Comparison of ENCODE assay signal across 15 cellular contexts in genomic region chr2:67135201-67135600, GRCh38.
"Had no signal": no experiment of that assay in that cellular context is flagged by ENCODE, and none has a peak within 500 bp of the region (broad histone marks: within the 10 kb centered on the region; RNA-seq: fewer than 3 reads in every experiment).

No MANE protein-coding gene starts in this region.

- H3K9me3 ChIP-seq: colonic mucosa, heart right ventricle, left ventricle myocardium inferior, psoas muscle, right lobe of liver, transverse colon had no signal

- DNase-seq: activated B cell treated with CpG ODN at 0.5 μM for 24 hours; activated CD4-positive, alpha-beta T cell treated with anti-CD3 and anti-CD28 coated beads, Interleukin-2, amount 10 ng/mL, durations not matched to agents 24 days and 14 days; activated naive CD4-positive, alpha-beta T cell treated with anti-CD3 and anti-CD28 coated beads, Interleukin-2, amount 10 ng/mL, durations not matched to agents 7 days and 5 days; colonic mucosa; effector CD4-positive, alpha-beta T cell; heart right ventricle; islet precursor cell; left ventricle myocardium inferior; nephron progenitor cell; psoas muscle; right lobe of liver; stimulated activated CD4-positive, alpha-beta T cell treated with anti-CD3 and anti-CD28 coated beads, Interleukin-1b, Interleukin-23, amount 100 ng/mL, for 48 hours; stimulated activated naive CD4-positive, alpha-beta T cell; substantia nigra; transverse colon had no signal

- ATAC-seq: heart right ventricle, psoas muscle, right lobe of liver had no signal

- H3K4me3 ChIP-seq: colonic mucosa, heart right ventricle, left ventricle myocardium inferior, psoas muscle, right lobe of liver, transverse colon had no signal

- H3K36me3 ChIP-seq: colonic mucosa, heart right ventricle, left ventricle myocardium inferior, right lobe of liver, transverse colon had no signal

- H3K27ac ChIP-seq: colonic mucosa, heart right ventricle, left ventricle myocardium inferior, psoas muscle, right lobe of liver, transverse colon had no signal
